In genomic region chr2:20633794-20634259, GRCh38 we compare ENCODE assay signal across 10 cellular contexts. TPM values are rescaled to one million over a fixed set of nuclear protein-coding genes. Genes with fewer than 3 reads are reported as not detected.
DNase-seq lines count a peak whose midpoint lies in the region; ATAC-seq and TF ChIP-seq lines count a peak whose summit lies in the region.
"Had no signal": no experiment of that assay in that cellular context is flagged by ENCODE, and none has a peak within 500 bp of the region (broad histone marks: within the 10 kb centered on the region; RNA-seq: fewer than 3 reads in every experiment).

No MANE protein-coding gene starts in this region.

- peaks cover 2 to 53% (median 39%) of the 10 kb centered on the region in 4 donors for H3K36me3 ChIP-seq in stomach
- H3K36me3 ChIP-seq: ovary had no signal

- TF ChIP-seq CTCF in stomach (IDR thresholded peaks at IDR 0.05) = peak in 2 of 7 experiments; percentile 20 to 21

- no peaks in the 10 kb centered on the region for H3K9me3 Mint-ChIP-seq in activated T-helper 1 cell treated with anti-CD3 and anti-CD28 coated beads, Interleukin-12 subunit alpha, Interleukin-12 subunit beta, Interleukin-2, Interleukin-4 antibody, amounts not matched to agents 30 ng/mL and 10 ng/mL and 1 ng/mL, durations not matched to agents 14 hours and 24 hours and 36 hours

- peak; percentile 68 for DNase-seq in SHP77 treated with DMSO at 0.1 percent for 48 hours (lab: John Stamatoyannopoulos, UW)
- DNase-seq in iPS-NIHi7 (ENCODE audit: extremely low spot score) = peak; percentile 34
- peak; percentile 83 for DNase-seq in stomach
- DNase-seq in activated T-helper 1 cell treated with anti-CD3 and anti-CD28 coated beads, Interleukin-12 subunit alpha, Interleukin-12 subunit beta, Interleukin-2, Interleukin-4 antibody, amounts not matched to agents 30 ng/mL and 10 ng/mL and 1 ng/mL, durations not matched to agents 14 hours and 24 hours and 36 hours (ENCODE audit: low spot score) = no peak
- DNase-seq in activated CD4-positive, CD25-positive, alpha-beta regulatory T cell treated with anti-CD3 and anti-CD28 coated beads, Interleukin-2, amount 50 U/mL, for 72 hours = no peak
- no peak for DNase-seq in HCEC 1CT

- H3K9me3 ChIP-seq in stomach = no peaks in the 10 kb centered on the region
- H3K9me3 ChIP-seq: ovary had no signal

- H3K27me3 Mint-ChIP-seq in activated T-helper 1 cell treated with anti-CD3 and anti-CD28 coated beads, Interleukin-12 subunit alpha, Interleukin-12 subunit beta, Interleukin-2, Interleukin-4 antibody, amounts not matched to agents 30 ng/mL and 10 ng/mL and 1 ng/mL, durations not matched to agents 14 hours and 24 hours and 36 hours (ENCODE audit: insufficient read depth) = no peaks in the 10 kb centered on the region

- H3K36me3 Mint-ChIP-seq in activated T-helper 1 cell treated with anti-CD3 and anti-CD28 coated beads, Interleukin-12 subunit alpha, Interleukin-12 subunit beta, Interleukin-2, Interleukin-4 antibody, amounts not matched to agents 30 ng/mL and 10 ng/mL and 1 ng/mL, durations not matched to agents 14 hours and 24 hours and 36 hours (ENCODE audit: low read depth) = peaks cover 4% of the 10 kb centered on the region

- no peak for TF ChIP-seq POLR2A in stomach (IDR thresholded peaks at IDR 0.05)

- no peak overlapping the region for H3K4me3 ChIP-seq in stomach
- H3K4me3 ChIP-seq: ovary had no signal

- H3K4me1 ChIP-seq in stomach = peaks cover 43 to 81% (median 58%) of the 10 kb centered on the region in 4 donors

- WGBS in stomach, 5 donors = 21 to 45% (median 32%) methylated on average over 10 to 16 of the region's 16 CpGs

- intact Hi-C loops in stomach (cut with DNase I; ENCODE audit: low total_unique reads) = no loop called here
- intact Hi-C loops in activated T-helper 1 cell treated with anti-CD3 and anti-CD28 coated beads, Interleukin-12 subunit alpha, Interleukin-12 subunit beta, Interleukin-2, Interleukin-4 antibody, amounts not matched to agents 30 ng/mL and 10 ng/mL and 1 ng/mL, durations not matched to agents 14 hours and 24 hours and 36 hours (cut with micrococcal nuclease) = no loop called here

- H3K27ac ChIP-seq in stomach = peak overlapping the region; percentile 80 to 91 (median 84)

- no peak overlapping the region for H3K4me3 Mint-ChIP-seq in activated T-helper 1 cell treated with anti-CD3 and anti-CD28 coated beads, Interleukin-12 subunit alpha, Interleukin-12 subunit beta, Interleukin-2, Interleukin-4 antibody, amounts not matched to agents 30 ng/mL and 10 ng/mL and 1 ng/mL, durations not matched to agents 14 hours and 24 hours and 36 hours

- H3K27me3 ChIP-seq in stomach = no peaks in the 10 kb centered on the region
- H3K27me3 ChIP-seq: ovary had no signal

- ATAC-seq in GM21423 (IDR thresholded peaks at IDR 0.05; ENCODE audit: unreplicated experiment) (peak; percentile 40), GM18517 (IDR thresholded peaks at IDR 0.05; ENCODE audit: unreplicated experiment) (no peak)

- H3K4me1 Mint-ChIP-seq in activated T-helper 1 cell treated with anti-CD3 and anti-CD28 coated beads, Interleukin-12 subunit alpha, Interleukin-12 subunit beta, Interleukin-2, Interleukin-4 antibody, amounts not matched to agents 30 ng/mL and 10 ng/mL and 1 ng/mL, durations not matched to agents 14 hours and 24 hours and 36 hours (ENCODE audit: low read depth) = no peaks in the 10 kb centered on the region

- no peak overlapping the region for H3K27ac Mint-ChIP-seq in activated T-helper 1 cell treated with anti-CD3 and anti-CD28 coated beads, Interleukin-12 subunit alpha, Interleukin-12 subunit beta, Interleukin-2, Interleukin-4 antibody, amounts not matched to agents 30 ng/mL and 10 ng/mL and 1 ng/mL, durations not matched to agents 14 hours and 24 hours and 36 hours

- peak; percentile 13 for TF ChIP-seq EP300 in stomach (IDR thresholded peaks at IDR 0.05)

RNA-seq across cellular contexts. Expression of gene HS1BP3, which starts 17.1 kb away (rescaled TPM):
- total RNA-seq in stomach = 100 to 1,000 TPM in 1 of 5 donors, 10 to 100 TPM in 4; 13.8 to 105 (median 22.5) TPM
- 10 to 100 TPM; 20.6 to 25.2 (median 24.1) TPM for polyA plus RNA-seq in stomach
- 9.1 and 10.2 TPM in 2 replicates for total RNA-seq in activated T-helper 1 cell treated with anti-CD3 and anti-CD28 coated beads, Interleukin-12 subunit alpha, Interleukin-12 subunit beta, Interleukin-2, Interleukin-4 antibody, amounts not matched to agents 30 ng/mL and 10 ng/mL and 1 ng/mL, durations not matched to agents 14 hours and 24 hours and 36 hours

RNA-seq across cellular contexts. Expression of gene GDF7, which starts 33.1 kb away (rescaled TPM):
- 1 to 10 TPM in 1 of 5 donors, under 1 TPM in 2, not detected in 2; 0.37 to 1.3 (median 0.45) TPM for total RNA-seq in stomach
- under 1 TPM in 2 of 3 donors, not detected in 1; 0.10 to 0.12 TPM for polyA plus RNA-seq in stomach
- 0.10 and 0.15 TPM in 2 replicates for total RNA-seq in activated T-helper 1 cell treated with anti-CD3 and anti-CD28 coated beads, Interleukin-12 subunit alpha, Interleukin-12 subunit beta, Interleukin-2, Interleukin-4 antibody, amounts not matched to agents 30 ng/mL and 10 ng/mL and 1 ng/mL, durations not matched to agents 14 hours and 24 hours and 36 hours
- total RNA-seq: activated CD8-positive, alpha-beta memory T cell treated with anti-CD3 and anti-CD28 coated beads for 36 hours had no signal

Comparison
In these comparisons a context has a peak if more than half of its experiments do, and no peak if none do; other contexts are left out.
1. DNase-seq: peak in SHP77 treated with DMSO at 0.1 percent for 48 hours (single experiment), iPS-NIHi7 (single experiment) and stomach (single experiment); none in activated T-helper 1 cell treated with anti-CD3 and anti-CD28 coated beads, Interleukin-12 subunit alpha, Interleukin-12 subunit beta, Interleukin-2, Interleukin-4 antibody, amounts not matched to agents 30 ng/mL and 10 ng/mL and 1 ng/mL, durations not matched to agents 14 hours and 24 hours and 36 hours (single experiment), activated CD4-positive, CD25-positive, alpha-beta regulatory T cell treated with anti-CD3 and anti-CD28 coated beads, Interleukin-2, amount 50 U/mL, for 72 hours (single experiment) and HCEC 1CT (single experiment).